ENCODE assay signal across 9 cellular contexts in the genomic region with DNA sequence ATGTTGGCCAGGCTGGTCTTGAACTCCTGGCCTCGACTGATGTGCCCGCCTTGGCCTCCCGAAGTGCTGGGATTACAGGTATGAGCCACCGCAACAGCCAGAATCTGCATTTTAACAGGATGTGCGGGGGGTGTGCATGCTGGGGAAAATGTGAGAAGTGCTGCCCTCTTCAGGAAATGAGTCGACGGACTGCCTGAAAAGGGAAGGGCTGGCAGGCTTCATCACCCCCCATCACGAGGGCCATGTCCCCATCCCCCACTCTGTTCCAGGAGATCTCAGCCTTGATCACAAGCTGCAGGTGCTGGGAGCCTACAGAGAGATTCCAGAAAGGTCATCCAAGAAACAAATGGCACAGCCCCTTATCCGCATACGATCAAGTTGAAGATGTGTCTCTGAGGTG.
DNase-seq lines count a peak whose midpoint lies in the region; ATAC-seq and TF ChIP-seq lines count a peak whose summit lies in the region.
"Had no signal": no experiment of that assay in that cellular context is flagged by ENCODE, and none has a peak within 500 bp of the region (broad histone marks: within the 10 kb centered on the region; RNA-seq: fewer than 3 reads in every experiment).

No MANE protein-coding gene starts in this region.

- H3K27ac ChIP-seq in left lung, result peak overlapping the region in 1 of 2 donors; percentile 11
- H3K27ac ChIP-seq in esophagus muscularis mucosa (replicated peaks in 1 of 4), result no peak overlapping the region

- DNase-seq in NOMO-1 treated with dmso at 0.1 percent for 144 hours (lab: John Stamatoyannopoulos, UW; ENCODE audit: unreplicated experiment) (peak; percentile 5), NOMO-1 treated with DMSO at 0.1 percent for 48 hours (lab: John Stamatoyannopoulos, UW; ENCODE audit: unreplicated experiment) (no peak), NCI-H1694 treated with DMSO at 0.1 percent for 48 hours (lab: John Stamatoyannopoulos, UW) (peak; percentile 19), left lung (no peak), esophagus muscularis mucosa (ENCODE audit: extremely low spot score) (no peak)
- DNase-seq in activated T-helper 2 cell treated with anti-CD3 and anti-CD28 coated beads, Interferon-gamma antibody, Interleukin-2, Interleukin-4, amounts not matched to agents 10 μg/mL and 5 μg/mL and 100 μg/mL, durations not matched to agents 14 hours and 24 hours and 36 hours (ENCODE audit: low spot score), result peak; percentile 24
- DNase-seq in stimulated activated CD4-positive, alpha-beta T cell treated with anti-CD3 and anti-CD28 coated beads, Interleukin-15, amount 100 ng/mL, for 48 hours (ENCODE audit: low read depth in 2 of 2), result peak; percentile 20 to 21
- DNase-seq in effector CD4-positive, alpha-beta T cell, result no peak

- no peaks in the 10 kb centered on the region for H3K9me3 Mint-ChIP-seq in activated T-helper 2 cell treated with anti-CD3 and anti-CD28 coated beads, Interferon-gamma antibody, Interleukin-2, Interleukin-4, amounts not matched to agents 10 μg/mL and 5 μg/mL and 100 μg/mL, durations not matched to agents 14 hours and 24 hours and 36 hours
- H3K9me3 Mint-ChIP-seq: CD4-positive, alpha-beta memory T cell had no signal

- H3K9me3 ChIP-seq in left lung (no peaks in the 10 kb centered on the region), esophagus muscularis mucosa (no peaks in the 10 kb centered on the region)

- TF ChIP-seq POLR2A in esophagus muscularis mucosa (IDR thresholded peaks at IDR 0.05; ENCODE audit: low read depth), result no peak

- H3K27me3 Mint-ChIP-seq in activated T-helper 2 cell treated with anti-CD3 and anti-CD28 coated beads, Interferon-gamma antibody, Interleukin-2, Interleukin-4, amounts not matched to agents 10 μg/mL and 5 μg/mL and 100 μg/mL, durations not matched to agents 14 hours and 24 hours and 36 hours (ENCODE audit: low read depth), result peaks cover 16% of the 10 kb centered on the region

- intact Hi-C loops in activated T-helper 2 cell treated with anti-CD3 and anti-CD28 coated beads, Interferon-gamma antibody, Interleukin-2, Interleukin-4, amounts not matched to agents 10 μg/mL and 5 μg/mL and 100 μg/mL, durations not matched to agents 14 hours and 24 hours and 36 hours (cut with micrococcal nuclease), result no loop called here
- intact Hi-C loops in left lung (cut with DNase I) (no loop called here), esophagus muscularis mucosa (cut with DNase I) (no loop called here)

- no peak for TF ChIP-seq EP300 in esophagus muscularis mucosa (IDR thresholded peaks at IDR 0.05)

- TF ChIP-seq CTCF in left lung (IDR thresholded peaks at IDR 0.05) (no peak), esophagus muscularis mucosa (IDR thresholded peaks at IDR 0.05) (no peak)

- H3K4me3 Mint-ChIP-seq in activated T-helper 2 cell treated with anti-CD3 and anti-CD28 coated beads, Interferon-gamma antibody, Interleukin-2, Interleukin-4, amounts not matched to agents 10 μg/mL and 5 μg/mL and 100 μg/mL, durations not matched to agents 14 hours and 24 hours and 36 hours (ENCODE audit: low read depth), result no peak overlapping the region
- H3K4me3 Mint-ChIP-seq: CD4-positive, alpha-beta memory T cell had no signal

- peaks cover 30% of the 10 kb centered on the region for H3K4me1 Mint-ChIP-seq in activated T-helper 2 cell treated with anti-CD3 and anti-CD28 coated beads, Interferon-gamma antibody, Interleukin-2, Interleukin-4, amounts not matched to agents 10 μg/mL and 5 μg/mL and 100 μg/mL, durations not matched to agents 14 hours and 24 hours and 36 hours (ENCODE audit: low read depth)

- H3K4me1 ChIP-seq in left lung (peaks cover 0 to 13% of the 10 kb centered on the region in 2 donors), esophagus muscularis mucosa (no peaks in the 10 kb centered on the region)

- H3K27ac Mint-ChIP-seq in activated T-helper 2 cell treated with anti-CD3 and anti-CD28 coated beads, Interferon-gamma antibody, Interleukin-2, Interleukin-4, amounts not matched to agents 10 μg/mL and 5 μg/mL and 100 μg/mL, durations not matched to agents 14 hours and 24 hours and 36 hours, result no peak overlapping the region
- H3K27ac Mint-ChIP-seq: CD4-positive, alpha-beta memory T cell had no signal

- no peak overlapping the region for H3K4me3 ChIP-seq in left lung
- H3K4me3 ChIP-seq in esophagus muscularis mucosa, result no peak overlapping the region

- H3K36me3 ChIP-seq in left lung (no peaks in the 10 kb centered on the region), esophagus muscularis mucosa (no peaks in the 10 kb centered on the region)

- WGBS in esophagus muscularis mucosa, result 42% methylated on average over 9 of the region's 10 CpGs

- H3K36me3 Mint-ChIP-seq in activated T-helper 2 cell treated with anti-CD3 and anti-CD28 coated beads, Interferon-gamma antibody, Interleukin-2, Interleukin-4, amounts not matched to agents 10 μg/mL and 5 μg/mL and 100 μg/mL, durations not matched to agents 14 hours and 24 hours and 36 hours (ENCODE audit: low read depth), result no peaks in the 10 kb centered on the region
- H3K36me3 Mint-ChIP-seq: CD4-positive, alpha-beta memory T cell had no signal

- no peak for ATAC-seq in left lung

- H3K27me3 ChIP-seq in left lung (peaks cover 0 to 61% of the 10 kb centered on the region in 2 donors), esophagus muscularis mucosa (peaks cover 0 to 89% (median 0%) of the 10 kb centered on the region in 4 donors)

Comparison
In these comparisons a context has a peak if more than half of its experiments do, and no peak if none do; other contexts are left out.
1. DNase-seq: peak in NOMO-1 treated with dmso at 0.1 percent for 144 hours (single experiment), NCI-H1694 treated with DMSO at 0.1 percent for 48 hours (single experiment), activated T-helper 2 cell treated with anti-CD3 and anti-CD28 coated beads, Interferon-gamma antibody, Interleukin-2, Interleukin-4, amounts not matched to agents 10 μg/mL and 5 μg/mL and 100 μg/mL, durations not matched to agents 14 hours and 24 hours and 36 hours (single experiment) and stimulated activated CD4-positive, alpha-beta T cell treated with anti-CD3 and anti-CD28 coated beads, Interleukin-15, amount 100 ng/mL, for 48 hours (2 of 2); none in NOMO-1 treated with DMSO at 0.1 percent for 48 hours (single experiment), effector CD4-positive, alpha-beta T cell (single experiment), left lung (0 of 2) and esophagus muscularis mucosa (single experiment).